In the genomic region with DNA sequence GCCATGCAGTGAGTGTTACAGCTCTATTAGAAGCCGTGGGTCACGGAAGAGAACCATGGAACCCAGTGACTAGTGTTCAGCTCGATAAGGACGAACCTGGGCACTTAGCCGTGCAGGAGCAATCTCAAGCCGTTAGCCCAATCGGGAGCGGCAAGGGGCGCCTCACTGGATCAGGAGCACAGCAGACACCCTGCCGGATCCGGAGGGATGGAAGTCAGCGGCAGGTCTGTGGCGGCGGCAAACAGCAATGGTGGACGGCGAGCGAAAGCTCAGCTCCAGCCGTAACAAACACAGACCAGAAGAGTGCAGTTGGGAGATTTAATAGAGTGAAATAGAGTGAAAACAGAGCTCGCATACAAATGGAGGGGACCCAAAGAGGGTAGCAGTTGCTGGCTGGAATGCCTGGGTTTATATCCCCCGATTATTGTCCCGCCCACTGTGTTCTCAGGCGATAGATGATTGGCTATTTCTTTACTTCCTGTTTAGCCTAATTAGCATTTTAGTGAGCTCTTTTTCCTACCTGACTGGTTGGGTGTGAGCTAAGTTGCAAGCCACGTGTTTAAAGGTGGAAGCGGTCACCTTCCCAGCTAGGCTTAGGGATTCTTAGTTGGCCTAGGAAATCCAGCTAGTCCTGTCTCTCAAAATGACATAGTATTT, we compare ENCODE assay signal across 5 cellular contexts. TPM values are rescaled to one million over a fixed set of nuclear protein-coding genes. Genes with fewer than 3 reads are reported as not detected.
"Had no signal": no experiment of that assay in that cellular context is flagged by ENCODE, and none has a peak within 500 bp of the region (broad histone marks: within the 10 kb centered on the region; RNA-seq: fewer than 3 reads in every experiment).

No MANE protein-coding gene starts in this region.

RNA-seq across cellular contexts. Expression of a gene that starts 25.8 kb away (rescaled TPM):
- total RNA-seq: LHCN-M2, MCF 10A, PC-3, Right ventricle myocardium superior, SJSA1 had no signal
